8 cellular contexts compared by ENCODE assay signal in the genomic region with DNA sequence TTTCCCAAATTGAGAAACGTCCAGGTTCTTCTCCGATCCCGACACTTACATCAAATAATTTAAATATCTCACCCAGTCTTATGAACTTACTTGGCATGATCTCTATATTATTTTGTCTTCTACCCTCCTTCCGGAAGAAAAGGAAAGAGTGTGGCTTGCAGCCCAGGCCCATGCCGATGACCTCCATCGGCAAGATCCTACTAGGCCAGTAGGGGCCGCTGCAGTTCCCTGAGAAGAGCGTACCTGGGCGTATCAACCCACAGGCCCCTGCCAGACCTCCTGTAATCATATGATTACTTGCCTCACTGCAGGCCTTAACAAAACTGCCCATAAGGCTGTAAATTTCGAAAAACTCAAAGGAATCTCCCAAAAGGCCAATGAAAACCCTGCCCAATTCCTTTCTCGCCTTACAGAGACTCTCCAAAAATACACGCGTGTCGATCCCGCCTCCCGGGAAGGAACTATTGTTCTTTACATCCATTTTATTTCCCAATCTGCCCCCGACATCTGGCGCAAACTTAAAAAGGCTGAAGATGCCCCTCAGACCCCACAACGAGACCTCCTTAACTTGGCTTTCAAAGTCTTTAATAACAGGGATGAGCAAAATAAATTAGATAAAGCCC.
DNase-seq lines count a peak whose midpoint lies in the region; ATAC-seq, FAIRE-seq and TF ChIP-seq lines count a peak whose summit lies in the region.

No MANE protein-coding gene starts in this region.

- no peaks in the 10 kb centered on the region for H3K36me3 ChIP-seq in CD8-positive, alpha-beta T cell (ENCODE audit: insufficient read depth, low read length)

- no peaks in the 10 kb centered on the region for H3K27me3 ChIP-seq in CD8-positive, alpha-beta T cell (ENCODE audit: insufficient read depth, low read length)

- peak; percentile 45 to 80 (median 74) for DNase-seq in CD8-positive, alpha-beta T cell
- DNase-seq in H54 (ENCODE audit: insufficient read length, low spot score) (peak; percentile 91), NCI-H1930 (lab: John Stamatoyannopoulos, UW) (peak; percentile 41 to 49), T47D (ENCODE audit: low read depth in 1 of 2, low spot score in 1 of 2) (peak; percentile 75 to 86), SKM-1 (lab: John Stamatoyannopoulos, UW; ENCODE audit: unreplicated experiment) (no peak)
- DNase-seq in stimulated activated CD4-positive, alpha-beta T cell treated with anti-CD3 and anti-CD28 coated beads, Interleukin-12 subunit alpha, Interleukin-12 subunit beta, amount 100 ng/mL, for 48 hours (ENCODE audit: low read depth in 2 of 3, low spot score in 1 of 3): peak; percentile 62 to 83 (median 77)

- intact Hi-C loops in CD8-positive, alpha-beta T cell (cut with DNase I, micrococcal nuclease): loop anchor here in 1 of 2 experiments (1.0 to 2.0 kb wide), 2 partner anchors 79 to 281 kb away; no protein-coding TSS in a partner anchor

- H3K4me3 Mint-ChIP-seq in CD8-positive, alpha-beta T cell: no peak overlapping the region

- no peaks in the 10 kb centered on the region for H3K4me1 Mint-ChIP-seq in CD8-positive, alpha-beta T cell (ENCODE audit: low read depth)

- TF ChIP-seq CTCF in CD8-positive, alpha-beta T cell (IDR thresholded peaks at IDR 0.05): peak; percentile 73
- TF ChIP-seq CTCF in VCaP (conservative IDR thresholded peaks at IDR 0.05): peak; percentile 93

- CTCF ChIA-PET in CD8-positive, alpha-beta T cell (lab: Charles Lee): interaction anchor here (1.5 to 2.3 kb wide), 2 partner anchors 30 to 79 kb away, joined by 3 to 10 read pairs; no protein-coding TSS in a partner anchor

- H3K27me3 Mint-ChIP-seq in CD8-positive, alpha-beta T cell (ENCODE audit: low read depth): no peaks in the 10 kb centered on the region

- peak; percentile 99 for ATAC-seq in CD8-positive, alpha-beta T cell

- no peaks in the 10 kb centered on the region for H3K36me3 Mint-ChIP-seq in CD8-positive, alpha-beta T cell

- H3K4me1 ChIP-seq in CD8-positive, alpha-beta T cell (ENCODE audit: insufficient read depth, low read length): no peaks in the 10 kb centered on the region

- no peaks in the 10 kb centered on the region for H3K9me3 Mint-ChIP-seq in CD8-positive, alpha-beta T cell

- no peak overlapping the region for H3K4me3 ChIP-seq in CD8-positive, alpha-beta T cell (ENCODE audit: low read depth, low read length)

- TF ChIP-seq POLR2A in H54 (IDR thresholded peaks at IDR 0.05; ENCODE audit: low read depth, low read length): no peak

- FAIRE-seq in H54 (lab: Jason Lieb, UNC) (peak; percentile 48), islet of Langerhans (lab: Jason Lieb, UNC) (peak; percentile 30)

- H3K27ac Mint-ChIP-seq in CD8-positive, alpha-beta T cell: no peak overlapping the region

- H3K27ac ChIP-seq in CD8-positive, alpha-beta T cell (ENCODE audit: low read depth, low read length): no peak overlapping the region
- no peak overlapping the region for H3K27ac ChIP-seq in VCaP

- H3K9me3 ChIP-seq in CD8-positive, alpha-beta T cell (ENCODE audit: low read length): no peaks in the 10 kb centered on the region

- in situ Hi-C loops in T47D (cut with HindIII; ENCODE audit: low pct_unique_long_range_greater_than_20kb, low sequenced_read_pairs): no loop called here

- POLR2A ChIA-PET in CD8-positive, alpha-beta T cell (lab: Charles Lee): no interaction called here
